In genomic region chr21:31755027-31755426, GRCh38 we compare ENCODE assay signal across 14 cellular contexts. TPM values are rescaled to one million over a fixed set of nuclear protein-coding genes. Genes with fewer than 3 reads are reported as not detected.
A peak's percentile ranks its signal among the peaks of the same experiment; 100 is the strongest.
DNase-seq lines count a peak whose midpoint lies in the region; ATAC-seq and TF ChIP-seq lines count a peak whose summit lies in the region.
"Had no signal": no experiment of that assay in that cellular context is flagged by ENCODE, and none has a peak within 500 bp of the region (broad histone marks: within the 10 kb centered on the region; RNA-seq: fewer than 3 reads in every experiment).

No MANE protein-coding gene starts in this region.

- H3K4me1 ChIP-seq in endodermal cell (ENCODE audit: control insufficient read depth, insufficient read depth, low read length) (no peaks in the 10 kb centered on the region), esophagus squamous epithelium (peaks cover 0 to 53% (median 9%) of the 10 kb centered on the region in 3 donors)

- H3K36me3 Mint-ChIP-seq in HFFc6 (ENCODE audit: low read depth), result no peaks in the 10 kb centered on the region
- H3K36me3 Mint-ChIP-seq in endodermal cell (ENCODE audit: low read depth), result no peaks in the 10 kb centered on the region
- H3K36me3 Mint-ChIP-seq in stimulated activated memory B cell treated with anti-CD40 and anti-IgM and Interleukin-4, amounts not matched to agents 10 μg/mL and 1 μg/mL and 100 μg/mL, for 72 hours, result no peaks in the 10 kb centered on the region
- H3K36me3 Mint-ChIP-seq: CD8-positive, alpha-beta T cell had no signal

- H3K27ac ChIP-seq in endodermal cell (ENCODE audit: low read depth, low read length), result no peak overlapping the region
- H3K27ac ChIP-seq in esophagus squamous epithelium, result peak overlapping the region in 3 of 4 donors; percentile 25 to 59 (median 54)
- H3K27ac ChIP-seq: BLaER1 treated with 17β-estradiol and CSF1 and Interleukin-3, amounts not matched to agents 10 nM and 100 nM had no signal

- H3K9ac ChIP-seq in endodermal cell (ENCODE audit: extremely low read depth, low read length, poor library complexity, severe bottlenecking), result no peak overlapping the region
- H3K9ac ChIP-seq: BLaER1 treated with 17β-estradiol and CSF1 and Interleukin-3, amounts not matched to agents 10 nM and 100 nM had no signal

- H3K27me3 ChIP-seq in endodermal cell (ENCODE audit: control insufficient read depth, insufficient read depth, low read length, poor library complexity, severe bottlenecking) (no peaks in the 10 kb centered on the region), esophagus squamous epithelium (no peaks in the 10 kb centered on the region)
- H3K27me3 ChIP-seq: BLaER1 treated with 17β-estradiol and CSF1 and Interleukin-3, amounts not matched to agents 10 nM and 100 nM had no signal

- H3K9me3 Mint-ChIP-seq in HFFc6 (no peaks in the 10 kb centered on the region), endodermal cell (no peaks in the 10 kb centered on the region)
- no peaks in the 10 kb centered on the region for H3K9me3 Mint-ChIP-seq in stimulated activated memory B cell treated with anti-CD40 and anti-IgM and Interleukin-4, amounts not matched to agents 10 μg/mL and 1 μg/mL and 100 μg/mL, for 72 hours
- H3K9me3 Mint-ChIP-seq: CD8-positive, alpha-beta T cell had no signal

- intact Hi-C loops in esophagus squamous epithelium (cut with DNase I), result no loop called here

- no peak for ATAC-seq in GM18505 (IDR thresholded peaks at IDR 0.05; ENCODE audit: unreplicated experiment)
- ATAC-seq in stimulated activated memory B cell treated with anti-CD40 and anti-IgM and Interleukin-4, amounts not matched to agents 10 μg/mL and 1 μg/mL and 100 μg/mL, for 72 hours, result no peak
- ATAC-seq: CD8-positive, alpha-beta T cell had no signal

- H3K4me3 ChIP-seq in endodermal cell (ENCODE audit: low read length), result no peak overlapping the region
- H3K4me3 ChIP-seq in esophagus squamous epithelium, result no peak overlapping the region
- H3K4me3 ChIP-seq: BLaER1 treated with 17β-estradiol and CSF1 and Interleukin-3, amounts not matched to agents 10 nM and 100 nM had no signal

- H3K36me3 ChIP-seq in endodermal cell (ENCODE audit: control insufficient read depth, insufficient read depth, low read length) (no peaks in the 10 kb centered on the region), esophagus squamous epithelium (no peaks in the 10 kb centered on the region)
- H3K36me3 ChIP-seq: BLaER1 treated with 17β-estradiol and CSF1 and Interleukin-3, amounts not matched to agents 10 nM and 100 nM had no signal

- no peak for DNase-seq in HFFc6
- no peak for DNase-seq in endodermal cell
- DNase-seq in esophagus squamous epithelium (lab: John Stamatoyannopoulos, UW), result no peak
- DNase-seq in SW 1271 (lab: John Stamatoyannopoulos, UW), result no peak
- DNase-seq: Calu3; CD8-positive, alpha-beta T cell; DMS79 treated with DMSO at 0.1 percent for 48 hours; HCEC 1CT; IMR-90; KBM-7 had no signal

- TF ChIP-seq CTCF in HFFc6 (IDR thresholded peaks at IDR 0.05), result peak; percentile 15; the same call in 1 of the 2 replicates
- TF ChIP-seq CTCF in endodermal cell (conservative IDR thresholded peaks at IDR 0.05), result peak; percentile 12
- peak in 2 of 6 experiments; percentile 20 to 23 for TF ChIP-seq CTCF in esophagus squamous epithelium (IDR thresholded peaks at IDR 0.05)

- H3K9me3 ChIP-seq in endodermal cell (ENCODE audit: control insufficient read depth, low read length) (no peaks in the 10 kb centered on the region), esophagus squamous epithelium (no peaks in the 10 kb centered on the region)

- H3K4me3 Mint-ChIP-seq in HFFc6 (no peak overlapping the region), endodermal cell (no peak overlapping the region)
- H3K4me3 Mint-ChIP-seq in stimulated activated memory B cell treated with anti-CD40 and anti-IgM and Interleukin-4, amounts not matched to agents 10 μg/mL and 1 μg/mL and 100 μg/mL, for 72 hours, result no peak overlapping the region
- H3K4me3 Mint-ChIP-seq: B cell; CD8-positive, alpha-beta T cell had no signal

- H3K27me3 Mint-ChIP-seq in HFFc6 (ENCODE audit: insufficient read depth), result peaks cover 2% of the 10 kb centered on the region; the same call in 1 of the 2 replicates
- H3K27me3 Mint-ChIP-seq in endodermal cell (ENCODE audit: insufficient read depth), result no peaks in the 10 kb centered on the region
- no peaks in the 10 kb centered on the region for H3K27me3 Mint-ChIP-seq in stimulated activated memory B cell treated with anti-CD40 and anti-IgM and Interleukin-4, amounts not matched to agents 10 μg/mL and 1 μg/mL and 100 μg/mL, for 72 hours
- H3K27me3 Mint-ChIP-seq: B cell had no signal

- 94 to 100% methylated on average over 2 to 6 of the region's 6 CpGs for WGBS in endodermal cell (ENCODE audit: insufficient coverage in 1 of 2, insufficient read length in 1 of 2), 2 experiments
- 75 to 76% methylated on average over 6 of the region's 6 CpGs for WGBS in esophagus squamous epithelium, 2 donors

- no peak overlapping the region for H3K27ac Mint-ChIP-seq in HFFc6
- no peak overlapping the region for H3K27ac Mint-ChIP-seq in endodermal cell
- no peak overlapping the region for H3K27ac Mint-ChIP-seq in stimulated activated memory B cell treated with anti-CD40 and anti-IgM and Interleukin-4, amounts not matched to agents 10 μg/mL and 1 μg/mL and 100 μg/mL, for 72 hours
- H3K27ac Mint-ChIP-seq: B cell; CD8-positive, alpha-beta T cell had no signal

- no peaks in the 10 kb centered on the region for H3K4me1 Mint-ChIP-seq in HFFc6 (ENCODE audit: low read depth)
- peaks cover 9% of the 10 kb centered on the region for H3K4me1 Mint-ChIP-seq in endodermal cell
- no peaks in the 10 kb centered on the region for H3K4me1 Mint-ChIP-seq in stimulated activated memory B cell treated with anti-CD40 and anti-IgM and Interleukin-4, amounts not matched to agents 10 μg/mL and 1 μg/mL and 100 μg/mL, for 72 hours
- H3K4me1 Mint-ChIP-seq: B cell had no signal

- no peak for TF ChIP-seq POLR2A in esophagus squamous epithelium (IDR thresholded peaks at IDR 0.05)
- TF ChIP-seq POLR2A in GM18505 (IDR thresholded peaks at IDR 0.05; ENCODE audit: borderline replicate concordance, extremely low read depth, insufficient read depth, insufficient read length), result no peak

RNA-seq across cellular contexts. Expression of gene SCAF4, which starts 23.1 kb away (rescaled TPM):
- total RNA-seq in HFFc6 (2021; fragmentation: NEBNext Ultra II Directional; extraction: Animal tissue kit (Norgen Biotek cat#: 25700)), result 10 to 100 TPM; 21.8 to 28.4 (median 26.3) TPM
- 10 to 100 TPM; 61.3 to 67.8 TPM for total RNA-seq in endodermal cell
- 50.3 TPM for polyA plus RNA-seq in endodermal cell (2013, experiment 1 of 2)
- polyA plus RNA-seq in endodermal cell (2013, experiment 2 of 2), result 43.0 TPM
- total RNA-seq in esophagus squamous epithelium, result 10 to 100 TPM in 3 of 4 donors, 1 to 10 TPM in 1; 8.3 to 18.1 (median 15.0) TPM
